In genomic region chrX:54182194-54182863, GRCh38 we compare ENCODE assay signal across 8 cellular contexts. TPM values are rescaled to one million over a fixed set of nuclear protein-coding genes. Genes with fewer than 3 reads are reported as not detected.
DNase-seq lines count a peak whose midpoint lies in the region; ATAC-seq and TF ChIP-seq lines count a peak whose summit lies in the region.

No MANE protein-coding gene starts in this region.

- BruUV-seq in A673 (replicated peaks; lab: Mats Ljungman, UMichigan), result no TSS peak

- ATAC-seq in GM18517 (IDR thresholded peaks at IDR 0.05; ENCODE audit: unreplicated experiment) (peak; percentile 64), HG03039 (IDR thresholded peaks at IDR 0.05; ENCODE audit: unreplicated experiment) (peak; percentile 45)

- TF ChIP-seq CTCF in A673 (conservative IDR thresholded peaks at IDR 0.05; ENCODE audit: low read depth, low read length), result no peak
- TF ChIP-seq CTCF in dorsolateral prefrontal cortex (IDR thresholded peaks at IDR 0.05 in 54 of 56, conservative IDR thresholded peaks at IDR 0.05 in 2 of 56; ENCODE audit: low read depth in 1 of 56, partially characterized antibody in 56 of 56), result no peak

- H3K36me3 ChIP-seq in A673 (ENCODE audit: insufficient read depth, low read length, poor library complexity, severe bottlenecking), result no peaks in the 10 kb centered on the region

- H3K27ac ChIP-seq in A673 (ENCODE audit: low read depth, low read length, poor library complexity, severe bottlenecking), result peak overlapping the region; percentile 80
- H3K27ac ChIP-seq in dorsolateral prefrontal cortex, result peak overlapping the region in 55 of 59 donors; percentile 31 to 94 (median 84)

- H3K9me3 ChIP-seq in A673 (ENCODE audit: low read depth, low read length, poor library complexity, severe bottlenecking), result no peaks in the 10 kb centered on the region

- peaks cover 7% of the 10 kb centered on the region for H3K4me1 ChIP-seq in A673 (ENCODE audit: insufficient read depth, low read length, poor library complexity, severe bottlenecking)

- H3K27me3 ChIP-seq in A673 (replicated peaks; ENCODE audit: insufficient read depth, low read depth, low read length, poor library complexity) (no peaks in the 10 kb centered on the region), dorsolateral prefrontal cortex (peaks cover 0 to 54% (median 12%) of the 10 kb centered on the region in 45 donors)

- CTCF ChIA-PET in A673 (lab: Charles Lee), result no interaction called here

- POLR2A ChIA-PET in A673 (lab: Charles Lee; ENCODE audit: low non-redundant PET), result interaction anchor here (0.6 kb wide), 1 partner anchor 262 kb away, joined by 3 read pairs; no protein-coding TSS in a partner anchor

- H3K4me3 ChIP-seq in A673 (ENCODE audit: low read depth, low read length, poor library complexity, severe bottlenecking) (peak overlapping the region; percentile 58), dorsolateral prefrontal cortex (peak overlapping the region; percentile 34 to 86 (median 71))

- DNase-seq in A673 (ENCODE audit: low spot score), result peak; percentile 64
- peak; percentile 19 for DNase-seq in NCI-H345 treated with DMSO at 0.1 percent for 48 hours (lab: John Stamatoyannopoulos, UW; ENCODE audit: unreplicated experiment)
- peak; percentile 27 to 46 for DNase-seq in activated CD4-positive, alpha-beta T cell treated with anti-CD3 and anti-CD28 coated beads, Interleukin-2, amount 50 U/mL, for 24 hours (ENCODE audit: low read depth in 1 of 2, low spot score in 1 of 2)
- peak; percentile 55 to 80 (median 75) for DNase-seq in dorsolateral prefrontal cortex
- peak; percentile 55 to 59 for DNase-seq in lung microvascular endothelial cell (ENCODE audit: low read depth in 2 of 2)
- DNase-seq in stimulated activated CD4-positive, alpha-beta T cell treated with anti-CD3 and anti-CD28 coated beads, TNF-alpha, amount 100 ng/mL, for 48 hours (ENCODE audit: low read depth in 3 of 3), result peak; percentile 32 to 37 (median 33)

- intact Hi-C loops in A673 (cut with micrococcal nuclease; ENCODE audit: unreplicated experiment), result loop anchor here (5.0 kb wide), 1 partner anchor 175 kb away; the partner anchor contains the start of gene WNK3
- intact Hi-C loops in dorsolateral prefrontal cortex (cut with DNase I), result loop anchor here (2.0 to 10.0 kb wide), 4 partner anchors 138 to 748 kb away; partner anchors contain the start of genes PHF8 (in 2 of the 2), HSD17B10 (in 1 of the 2) and WNK3 (in 1 of the 2)

RNA-seq across cellular contexts. Expression of gene FAM120C, which starts 0.7 kb away (rescaled TPM):
- total RNA-seq in A673 (2021) (17.4 and 21.8 TPM in 2 replicates), dorsolateral prefrontal cortex (10 to 100 TPM; 18.9 to 33.3 (median 25.4) TPM), lung microvascular endothelial cell (2.0 and 3.4 TPM in 2 replicates)

Comparison
In these comparisons a context has a peak if more than half of its experiments do, and no peak if none do; other contexts are left out.
1. Peak in every context shown above with its lines: DNase-seq, ATAC-seq, H3K4me3 ChIP-seq and H3K27ac ChIP-seq.
2. DNase-seq: peak in every context shown above with its lines; median percentile 75 in dorsolateral prefrontal cortex; 64 in A673; 57 in lung microvascular endothelial cell; 36 in activated CD4-positive, alpha-beta T cell treated with anti-CD3 and anti-CD28 coated beads, Interleukin-2, amount 50 U/mL, for 24 hours; 33 in stimulated activated CD4-positive, alpha-beta T cell treated with anti-CD3 and anti-CD28 coated beads, TNF-alpha, amount 100 ng/mL, for 48 hours; 19 in NCI-H345 treated with DMSO at 0.1 percent for 48 hours.